ENCODE assay signal across 32 cellular contexts in genomic region chr11:114304065-114304464, GRCh38. TPM values are rescaled to one million over a fixed set of nuclear protein-coding genes. Genes with fewer than 3 reads are reported as not detected.
DNase-seq lines count a peak whose midpoint lies in the region; ATAC-seq, FAIRE-seq and TF ChIP-seq lines count a peak whose summit lies in the region.
"Had no signal": no experiment of that assay in that cellular context is flagged by ENCODE, and none has a peak within 500 bp of the region (broad histone marks: within the 10 kb centered on the region; RNA-seq: fewer than 3 reads in every experiment).

No MANE protein-coding gene starts in this region.

- no peak for TF ChIP-seq CTCF in K562 (IDR thresholded peaks at IDR 0.05 in 2 of 3, conservative IDR thresholded peaks at IDR 0.05 in 1 of 3; ENCODE audit: insufficient read depth in 2 of 3, low read depth in 1 of 3, low read length in 3 of 3)

- no peak for TF ChIP-seq RAD21 in K562 (CRISPR knock-in tag; conservative IDR thresholded peaks at IDR 0.05 in 1 of 2, IDR thresholded peaks at IDR 0.05 in 1 of 2)

- no peaks in the 10 kb centered on the region for H3K27me3 ChIP-seq in K562 (ENCODE audit: control insufficient read depth in 2 of 2, insufficient read depth in 2 of 2, low read length in 2 of 2)
- no peaks in the 10 kb centered on the region for H3K27me3 ChIP-seq in small intestine (ENCODE audit: control insufficient read depth in 2 of 2, insufficient read depth in 2 of 2, low read length in 2 of 2)
- H3K27me3 ChIP-seq: heart right ventricle, pancreas, Peyer's patch, thyroid gland had no signal

- DNase-seq in EH (ENCODE audit: low read depth) (peak; percentile 34), K562 (ENCODE audit: extremely low read depth in 1 of 4, low spot score in 3 of 4) (no peak), left lobe of liver (ENCODE audit: low spot score) (no peak), small intestine (peak; percentile 43), HuH-7 (ENCODE audit: low spot score) (no peak), NCI-H524 treated with DMSO at 0.1 percent for 48 hours (lab: John Stamatoyannopoulos, UW) (no peak)
- DNase-seq in activated naive CD4-positive, alpha-beta T cell treated with Interleukin-2 at 50 U/mL for 16 hours, result no peak
- DNase-seq: ACHN; activated CD8-positive, alpha-beta T cell treated with anti-CD3 and anti-CD28 coated beads, Interleukin-2, amount 10 ng/mL, durations not matched to agents 7 days and 5 days; activated naive CD8-positive, alpha-beta T cell treated with anti-CD3 and anti-CD28 coated beads for 36 hours; aorta; BE2C; CD8-positive, alpha-beta T cell; central memory CD4-positive, alpha-beta T cell; DMS 273 treated with DMSO at 0.1 percent for 48 hours; EL; H9; heart right ventricle; NCI-H1436 treated with DMSO at 0.1 percent for 48 hours; NCI-H446; NCI-H774; pancreas; Peyer's patch; SHP77 treated with DMSO at 0.1 percent for 48 hours; stimulated activated CD8-positive, alpha-beta memory T cell treated with anti-CD3 and anti-CD28 coated beads, Interleukin-4, amount 100 ng/mL, for 48 hours; stimulated activated naive CD8-positive, alpha-beta T cell treated with anti-CD3 and anti-CD28 coated beads, Interleukin-15, amount 100 ng/mL, for 72 hours; thyroid gland had no signal

- H3K9ac ChIP-seq in K562 (ENCODE audit: insufficient read depth in 1 of 2, low read depth in 2 of 2, low read length in 2 of 2), result no peak overlapping the region

- FAIRE-seq in K562 (lab: Jason Lieb, UNC), result no peak
- no peak for FAIRE-seq in small intestine (lab: Jason Lieb, UNC)
- FAIRE-seq: frontal cortex, GM18507, GM19239, pancreas had no signal

- ATAC-seq in K562 (no peak), left lobe of liver (peak; percentile 17), GM21390 (IDR thresholded peaks at IDR 0.05; ENCODE audit: unreplicated experiment) (no peak)
- ATAC-seq: activated CD8-positive, alpha-beta T cell treated with anti-CD3 and anti-CD28 coated beads, Interleukin-2, amount 10 ng/mL, durations not matched to agents 7 days and 5 days; CD8-positive, alpha-beta T cell; heart right ventricle; stimulated activated naive CD8-positive, alpha-beta T cell treated with anti-CD3 and anti-CD28 coated beads, Interleukin-15, amount 100 ng/mL, for 72 hours had no signal

- no TSS peak for BruUV-seq in K562 (replicated peaks; lab: Mats Ljungman, UMichigan)

- H4K20me1 ChIP-seq in K562 (replicated peaks; ENCODE audit: control insufficient read depth, insufficient read depth, low read length), result no peaks in the 10 kb centered on the region

- no peaks in the 10 kb centered on the region for H3K9me1 ChIP-seq in K562 (ENCODE audit: control insufficient read depth, insufficient read depth, low read length)

- 46% methylated on average over 1 of the region's 1 CpG for WGBS in K562 (ENCODE audit: insufficient coverage, low coverage, missing lambda C conversion rate)
- WGBS in small intestine, 3 donors, result 11 to 61% (median 36%) methylated on average over 1 of the region's 1 CpG

- H3K27ac ChIP-seq in K562 (ENCODE audit: extremely low read depth, low read depth, low read length) (no peak overlapping the region), small intestine (ENCODE audit: low read depth in 1 of 2, low read length in 1 of 2) (no peak overlapping the region)
- H3K27ac ChIP-seq: Peyer's patch, thyroid gland had no signal

- H3K36me3 ChIP-seq in K562 (ENCODE audit: control insufficient read depth, insufficient read depth, low read length) (no peaks in the 10 kb centered on the region), small intestine (ENCODE audit: control insufficient read depth in 2 of 2, insufficient read depth in 2 of 2, low read length in 2 of 2) (no peaks in the 10 kb centered on the region)
- H3K36me3 ChIP-seq: BE2C, pancreas, Peyer's patch had no signal

- no peaks in the 10 kb centered on the region for H3K79me2 ChIP-seq in K562 (ENCODE audit: control insufficient read depth, insufficient read depth, low read length)

- H3K4me2 ChIP-seq in K562 (ENCODE audit: insufficient read depth, low read length), result peak overlapping the region; percentile 6; the same call in 1 of the 2 replicates

- POLR2A ChIA-PET in K562 (lab: Yijun Ruan, JAX), result interaction anchor here (1.3 kb wide), 1 partner anchor 8 kb away, joined by 4 read pairs; the partner anchor contains the start of gene NNMT

- H3K4me3 ChIP-seq in K562 (no peak overlapping the region), small intestine (ENCODE audit: low read depth in 1 of 2, low read length in 2 of 2) (no peak overlapping the region)
- H3K4me3 ChIP-seq: pancreas, Peyer's patch, thyroid gland had no signal

- H2AFZ ChIP-seq in K562 (ENCODE audit: low read depth, low read length), result 0 out of 2 replicates have a peak overlapping the region, but pooled peaks have one; percentile 52

- peaks cover 3 to 29% of the 10 kb centered on the region in 2 experiments; a peak in 4 of 5 replicates for H3K4me1 ChIP-seq in K562 (replicated peaks in 1 of 2; ENCODE audit: control insufficient read depth in 2 of 2, insufficient read depth in 2 of 2, low read length in 2 of 2)
- peaks cover 0 to 2% of the 10 kb centered on the region in 2 donors for H3K4me1 ChIP-seq in small intestine (ENCODE audit: control insufficient read depth in 2 of 2, insufficient read depth in 1 of 2, low read depth in 1 of 2, low read length in 1 of 2)
- H3K4me1 ChIP-seq: BE2C, Peyer's patch had no signal

- intact Hi-C loops in K562 (cut with micrococcal nuclease), result no loop called here

- no peak for TF ChIP-seq POLR2A in K562 (conservative IDR thresholded peaks at IDR 0.05)

- H3K9me3 ChIP-seq in K562 (replicated peaks; ENCODE audit: control insufficient read depth, insufficient read depth, low read depth, low read length) (no peaks in the 10 kb centered on the region), small intestine (ENCODE audit: control insufficient read depth, low read depth) (no peaks in the 10 kb centered on the region)
- H3K9me3 ChIP-seq: BE2C, pancreas, Peyer's patch, thyroid gland had no signal

- CTCF ChIA-PET in K562 (lab: Yijun Ruan, JAX; ENCODE audit: low intra/inter-chr PET ratio), result no interaction called here

- TF ChIP-seq EP300 in K562 (IDR thresholded peaks at IDR 0.05; ENCODE audit: low read length), result no peak

- in situ Hi-C loops in K562 (cut with MboI), result no loop called here

TF ChIP-seq in K562, 482 proteins besides CTCF, POLR2A, EP300 and RAD21 (continues in another document):
- TF ChIP-seq ZFX (CRISPR knock-in tag; IDR thresholded peaks at IDR 0.05) (no peak), CBX3 (IDR thresholded peaks at IDR 0.05; ENCODE audit: borderline replicate concordance in 1 of 2, low read length in 2 of 2) (no peak), ZNF121 (CRISPR knock-in tag; conservative IDR thresholded peaks at IDR 0.05) (no peak), SRSF7 (optimal IDR thresholded peaks at IDR 0.05; ENCODE audit: low read depth, low read length) (no peak), MYNN (IDR thresholded peaks at IDR 0.05) (no peak), MYNN (CRISPR knock-in tag; IDR thresholded peaks at IDR 0.05) (no peak)
- TF ChIP-seq, protein P1, sequence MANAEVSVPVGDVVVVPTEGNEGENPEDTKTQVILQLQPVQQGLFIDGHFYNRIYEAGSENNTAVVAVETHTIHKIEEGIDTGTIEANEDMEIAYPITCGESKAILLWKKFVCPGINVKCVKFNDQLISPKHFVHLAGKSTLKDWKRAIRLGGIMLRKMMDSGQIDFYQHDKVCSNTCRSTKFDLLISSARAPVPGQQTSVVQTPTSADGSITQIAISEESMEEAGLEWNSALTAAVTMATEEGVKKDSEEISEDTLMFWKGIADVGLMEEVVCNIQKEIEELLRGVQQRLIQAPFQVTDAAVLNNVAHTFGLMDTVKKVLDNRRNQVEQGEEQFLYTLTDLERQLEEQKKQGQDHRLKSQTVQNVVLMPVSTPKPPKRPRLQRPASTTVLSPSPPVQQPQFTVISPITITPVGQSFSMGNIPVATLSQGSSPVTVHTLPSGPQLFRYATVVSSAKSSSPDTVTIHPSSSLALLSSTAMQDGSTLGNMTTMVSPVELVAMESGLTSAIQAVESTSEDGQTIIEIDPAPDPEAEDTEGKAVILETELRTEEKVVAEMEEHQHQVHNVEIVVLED (CRISPR knock-in tag; IDR thresholded peaks at IDR 0.05), result no peak

RNA-seq across cellular contexts. Expression of gene NNMT, which starts 7.9 kb away (rescaled TPM):
- 3.2 and 5.0 TPM in 2 replicates for total RNA-seq in K562 (2011; cell fraction: chromatin; rRNA removed; ENCODE audit: low replicate concordance)
- total RNA-seq in K562 (2011; cell fraction: nucleolus; rRNA removed), result 3.2 and 4.3 TPM in 2 replicates
- total RNA-seq in K562 (2011; cell fraction: nucleoplasm; rRNA removed), result 4.2 and 6.6 TPM in 2 replicates
- total RNA-seq in K562 (2014; rRNA removed) (14.3 and 14.6 TPM in 2 replicates), K562 (2014; rRNA removed; fragmentation: Illumina TruSeq; extraction: Trizol) (9.3 and 11.0 TPM in 2 replicates), K562 (2015; rRNA removed; fragmentation: Illumina TruSeq; extraction: Trizol) (8.6 and 9.5 TPM in 2 replicates), K562 (2021) (11.2 and 11.7 TPM in 2 replicates), left lobe of liver (588 TPM)
- polyA plus RNA-seq in K562 (2011; rRNA removed) (9.8 and 15.0 TPM in 2 replicates), K562 (2014; fragmentation: Illumina TruSeq; extraction: Trizol) (6.1 and 9.1 TPM in 2 replicates), K562 (2014; fragmentation: Nextera tagmentation; extraction: Ambion mirVana) (10 to 100 TPM; 10.0 to 13.4 TPM), K562 (2014; rRNA removed) (9.0 and 11.5 TPM in 2 replicates), small intestine (100 to 1,000 TPM in 1 of 3 donors, 10 to 100 TPM in 2; 14.3 to 169 (median 31.1) TPM)
- 10.1 and 17.6 TPM in 2 replicates for polyA plus RNA-seq in K562 (2011; cell fraction: cytosol; rRNA removed)
- 3.7 and 4.5 TPM in 2 replicates for polyA plus RNA-seq in K562 (2011; cell fraction: nucleus; rRNA removed)
- 15.0 and 55.5 TPM in 2 replicates for polyA plus RNA-seq in K562 (2012)
- 6.1 and 8.8 TPM in 2 replicates for polyA minus RNA-seq in K562 (2011; rRNA and poly(A)+ RNA removed)
- 9.4 and 10.8 TPM in 2 replicates for polyA minus RNA-seq in K562 (2011; cell fraction: cytosol; rRNA and poly(A)+ RNA removed)
- 3.8 and 6.2 TPM in 2 replicates for polyA minus RNA-seq in K562 (2011; cell fraction: nucleus; rRNA and poly(A)+ RNA removed)
- total RNA-seq: activated CD8-positive, alpha-beta T cell treated with anti-CD3 and anti-CD28 coated beads, Interleukin-2, amount 10 ng/mL, durations not matched to agents 7 days and 5 days; activated naive CD8-positive, alpha-beta T cell treated with anti-CD3 and anti-CD28 coated beads for 36 hours; CD8-positive, alpha-beta T cell; H9 had no signal
- polyA plus RNA-seq: neural cell had no signal

Comparison
In these comparisons a context has a peak if more than half of its experiments do, and no peak if none do; other contexts are left out.
1. DNase-seq: peak in EH (single experiment) and small intestine (single experiment); none in K562 (0 of 4), left lobe of liver (single experiment), HuH-7 (single experiment), activated naive CD4-positive, alpha-beta T cell treated with Interleukin-2 at 50 U/mL for 16 hours (single experiment) and NCI-H524 treated with DMSO at 0.1 percent for 48 hours (single experiment).
2. RNA of gene NNMT, which starts 7.9 kb away (total RNA-seq): 588 TPM in left lobe of liver (single experiment); 3.2 to 14.6 TPM in K562; every median in the first group is over 10 times any median in the second.